Comparison of ENCODE assay signal across 34 cellular contexts in genomic region chr4:155339999-155340398, GRCh38.
"Had no signal": no experiment of that assay in that cellular context is flagged by ENCODE, and none has a peak within 500 bp of the region (broad histone marks: within the 10 kb centered on the region; RNA-seq: fewer than 3 reads in every experiment).

No MANE protein-coding gene starts in this region.

- ATAC-seq: activated CD8-positive, alpha-beta T cell treated with anti-CD3 and anti-CD28 coated beads for 36 hours; activated naive CD4-positive, alpha-beta T cell treated with anti-CD3 and anti-CD28 coated beads, Interleukin-2, amount 50 U/mL, for 72 hours; activated T-cell treated with anti-CD3 and anti-CD28 coated beads, Interleukin-2, amount 50 U/mL, for 4 hours; activated T-cell treated with anti-CD3 and anti-CD28 coated beads, Interleukin-2, amount 50 U/mL, for 72 hours; activated T-helper 17 cell treated with anti-CD3 and anti-CD28 coated beads, Interleukin-2, amount 50 U/mL, for 72 hours; body of pancreas had no signal

- H3K4me3 ChIP-seq: adrenal gland, body of pancreas, breast epithelium had no signal

- DNase-seq: activated B cell treated with CpG ODN at 0.5 μM for 24 hours; activated CD4-positive, alpha-beta memory T cell treated with anti-CD3 and anti-CD28 coated beads for 36 hours; activated CD4-positive, alpha-beta T cell treated with anti-CD3 and anti-CD28 coated beads for 4 hours; activated CD4-positive, alpha-beta T cell treated with anti-CD3 and anti-CD28 coated beads, Interleukin-2, amount 10 ng/mL, durations not matched to agents 24 days and 14 days; activated CD4-positive, alpha-beta T cell treated with anti-CD3 and anti-CD28 coated beads, Interleukin-2, amount 50 U/mL, for 1 hour; activated CD4-positive, alpha-beta T cell treated with anti-CD3 and anti-CD28 coated beads, Interleukin-2, amount 50 U/mL, for 4 hours; activated CD4-positive, CD25-positive, alpha-beta regulatory T cell treated with anti-CD3 and anti-CD28 coated beads, Interleukin-2, amount 50 U/mL, for 72 hours; activated CD8-positive, alpha-beta memory T cell treated with anti-CD3 and anti-CD28 coated beads, Interleukin-2, amount 50 U/mL, for 4 hours; activated CD8-positive, alpha-beta T cell treated with anti-CD3 and anti-CD28 coated beads for 36 hours; activated effector memory CD4-positive, alpha-beta T cell treated with anti-CD3 and anti-CD28 coated beads, Interleukin-2, amount 50 U/mL, for 16 hours; activated gamma-delta T cell treated with Interleukin-2 at 50 U/mL for 16 hours; activated naive CD4-positive, alpha-beta T cell; activated naive CD4-positive, alpha-beta T cell treated with anti-CD3 and anti-CD28 coated beads for 36 hours; activated naive CD4-positive, alpha-beta T cell treated with anti-CD3 and anti-CD28 coated beads, Interleukin-2, amount 50 U/mL, for 16 hours; activated naive CD8-positive, alpha-beta T cell treated with anti-CD3 and anti-CD28 coated beads for 36 hours; activated T-cell treated with anti-CD3 and anti-CD28 coated beads for 4 hours; activated T-cell treated with anti-CD3 and anti-CD28 coated beads, Interleukin-2, amount 50 U/mL, for 1 hour; activated T-cell treated with anti-CD3 and anti-CD28 coated beads, Interleukin-2, amount 50 U/mL, for 4 hours; activated T-cell treated with anti-CD3 and anti-CD28 coated beads, Interleukin-2, amount 50 U/mL, for 72 hours; adrenal gland; amniotic stem cell; aorta; body of pancreas; brain microvascular endothelial cell; central memory CD4-positive, alpha-beta T cell; cerebellar nuclear complex; T-helper 2 cell; T-helper 9 cell had no signal

- H3K9me3 ChIP-seq: adrenal gland had no signal

- H3K27ac ChIP-seq: adrenal gland, body of pancreas, brain microvascular endothelial cell, breast epithelium, VCaP had no signal

- H3K27me3 ChIP-seq: adrenal gland, body of pancreas, brain microvascular endothelial cell, breast epithelium had no signal

- H3K4me1 ChIP-seq: adrenal gland, body of pancreas, breast epithelium had no signal

- H3K36me3 ChIP-seq: adrenal gland, brain microvascular endothelial cell, breast epithelium had no signal

- FAIRE-seq: astrocyte, TTC549 had no signal
